1 cellular context compared by ENCODE assay signal in genomic region chr3:188280627-188281026, GRCh38.
TF ChIP-seq lines count a peak whose summit lies in the region.

No MANE protein-coding gene starts in this region.

TF ChIP-seq in IMR-90, 13 proteins besides CTCF, POLR2A, EP300 and RAD21 (continued from another document):
- TF ChIP-seq MAZ (IDR thresholded peaks at IDR 0.05; ENCODE audit: borderline replicate concordance, low read depth, low read length): no peak
- no peak for TF ChIP-seq CHD1 (IDR thresholded peaks at IDR 0.05; ENCODE audit: low read depth, low read length)
- no peak for TF ChIP-seq NFE2L2 (IDR thresholded peaks at IDR 0.05; ENCODE audit: low read depth, low read length)
- TF ChIP-seq MAFK (IDR thresholded peaks at IDR 0.05; ENCODE audit: low read depth, low read length): no peak
- TF ChIP-seq SMC3 (IDR thresholded peaks at IDR 0.05; ENCODE audit: low read depth, low read length): no peak
- no peak for TF ChIP-seq FOS (IDR thresholded peaks at IDR 0.05; ENCODE audit: low read depth, low read length)
- no peak for TF ChIP-seq RCOR1 (IDR thresholded peaks at IDR 0.05; ENCODE audit: insufficient replicate concordance, low read length)
- no peak for TF ChIP-seq CEBPB (IDR thresholded peaks at IDR 0.05; ENCODE audit: low read depth, low read length)
- no peak for TF ChIP-seq BHLHE40 (IDR thresholded peaks at IDR 0.05; ENCODE audit: low read depth, low read length)
